In the genomic region with DNA sequence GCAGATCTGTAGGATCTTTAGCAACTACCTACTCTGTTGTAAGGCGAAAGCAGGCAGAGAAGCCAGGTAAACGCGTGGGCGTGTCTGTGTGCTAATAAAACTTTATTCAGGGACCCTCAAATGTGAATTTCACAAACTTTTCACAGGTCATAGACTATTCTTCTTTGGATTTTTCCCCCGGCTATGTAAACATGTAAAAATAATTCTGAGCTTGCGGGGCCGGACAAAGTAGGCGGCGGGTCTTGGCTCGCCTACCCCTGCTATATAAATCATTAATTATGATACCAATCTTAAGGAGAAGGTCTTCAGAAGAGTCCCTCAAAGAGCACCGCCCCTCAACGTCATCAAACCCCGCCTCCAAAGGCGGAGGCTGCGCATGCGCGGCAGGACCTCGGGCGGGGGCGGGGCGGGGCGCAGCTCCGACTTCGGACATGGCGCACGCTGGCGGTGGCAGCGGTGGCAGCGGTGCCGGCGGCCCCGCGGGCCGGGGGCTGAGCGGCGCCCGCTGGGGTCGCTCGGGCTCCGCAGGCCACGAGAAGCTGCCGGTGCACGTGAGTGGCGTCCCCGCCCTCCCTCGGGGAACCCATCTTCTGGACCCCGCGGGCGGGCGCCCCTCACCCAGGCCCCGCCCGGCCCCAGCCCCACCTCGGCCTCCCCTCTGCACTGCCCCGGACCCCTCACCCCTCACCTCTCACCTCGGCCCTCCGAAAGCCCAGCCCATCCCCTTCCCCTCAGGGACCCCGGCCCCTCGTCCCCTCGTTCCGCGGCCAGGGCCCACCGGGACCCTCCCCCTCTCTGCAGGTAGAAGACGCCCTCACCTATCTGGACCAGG, we compare ENCODE assay signal across 8 cellular contexts. TPM values are rescaled to one million over a fixed set of nuclear protein-coding genes. Genes with fewer than 3 reads are reported as not detected.
A peak's percentile ranks its signal among the peaks of the same experiment; 100 is the strongest.
DNase-seq lines count a peak whose midpoint lies in the region; ATAC-seq and TF ChIP-seq lines count a peak whose summit lies in the region.

Gene SIN3B (plus strand): TSS at position 409 of the 832 bp plus-strand sequence. CDS start 23 bp downstream, at position 432.

- H3K36me3 ChIP-seq in CD8-positive, alpha-beta memory T cell (ENCODE audit: insufficient read depth, low read length): peaks cover 14% of the 10 kb centered on the region
- peaks cover 0 to 15% (median 5%) of the 10 kb centered on the region in 4 donors for H3K36me3 ChIP-seq in transverse colon

- peaks cover 5 to 36% (median 5%) of the 10 kb centered on the region in 3 donors for H3K36me3 Mint-ChIP-seq in CD8-positive, alpha-beta memory T cell

- in situ Hi-C loops in transverse colon (cut with MboI; ENCODE audit: low pct_ligation_motif_present in 1 of 4, low pct_unique_long_range_greater_than_20kb in 1 of 4, low sequenced_read_pairs in 3 of 4): no loop called here

- peak within 1 kb of the TSS; percentile 81 for H3K27ac ChIP-seq in CD8-positive, alpha-beta memory T cell (ENCODE audit: low read depth, low read length)
- peak within 1 kb of the TSS; percentile 81 to 86 (median 82) for H3K27ac ChIP-seq in transverse colon

- CTCF ChIA-PET in CD8-positive, alpha-beta memory T cell (lab: Charles Lee): no interaction called here

- peaks cover 17% of the 10 kb centered on the region for H3K4me1 ChIP-seq in CD8-positive, alpha-beta memory T cell (ENCODE audit: insufficient read depth, low read length)
- H3K4me1 ChIP-seq in transverse colon: peaks cover 9 to 31% (median 17%) of the 10 kb centered on the region in 4 donors

- H3K9me3 Mint-ChIP-seq in CD8-positive, alpha-beta memory T cell: peaks cover 0 to 2% (median 0%) of the 10 kb centered on the region in 5 donors

- peak; percentile 81 to 91 (median 86) for DNase-seq in CD8-positive, alpha-beta memory T cell
- peak; percentile 41 for DNase-seq in GOT3 (lab: John Stamatoyannopoulos, UW)
- DNase-seq in NCI-H146 (lab: John Stamatoyannopoulos, UW): peak; percentile 84
- peak in 53 of 56 donors; percentile 25 to 91 (median 70) for DNase-seq in amygdala (lab: John Stamatoyannopoulos, UW)
- peak; percentile 85 for DNase-seq in left cardiac atrium
- peak; percentile 95 for DNase-seq in posterior vena cava (ENCODE audit: low spot score)
- peak; percentile 91 for DNase-seq in transverse colon

- peak within 1 kb of the TSS; percentile 69 for H3K4me3 ChIP-seq in CD8-positive, alpha-beta memory T cell (ENCODE audit: low read length)
- peak within 1 kb of the TSS; percentile 75 to 89 (median 83) for H3K4me3 ChIP-seq in transverse colon

- peaks cover 9 to 25% of the 10 kb centered on the region in 2 donors for H3K27me3 Mint-ChIP-seq in CD8-positive, alpha-beta memory T cell

- POLR2A ChIA-PET in CD8-positive, alpha-beta memory T cell (lab: Charles Lee): interaction anchor here (0.6 kb wide), 1 partner anchor 355 kb away, joined by 3 read pairs; no protein-coding TSS in a partner anchor

- TF ChIP-seq POLR2A in transverse colon (IDR thresholded peaks at IDR 0.05): no peak

- peak within 1 kb of the TSS; percentile 81 to 93 (median 85) for H3K4me3 Mint-ChIP-seq in CD8-positive, alpha-beta memory T cell

- 3 to 10% methylated on average over 4 to 47 of the region's 63 CpGs for WGBS in transverse colon (ENCODE audit: low coverage in 1 of 2), 2 donors

- intact Hi-C loops in T-helper 2 cell treated with Interferon-gamma antibody and Interleukin-4, amounts not matched to agents 100 ng/mL and 5 ng/mL, for 36 hours (cut with micrococcal nuclease): loop anchor here (5.0 kb wide), 2 partner anchors 68 to 173 kb away; no protein-coding TSS in a partner anchor
- intact Hi-C loops in left cardiac atrium (cut with DNase I) (no loop called here), posterior vena cava (cut with DNase I) (loop anchor here in 1 of 2 donors (10.0 kb wide), 1 partner anchor 54 kb away; no protein-coding TSS in a partner anchor), transverse colon (cut with DNase I; ENCODE audit: low total_unique reads) (no loop called here)

- ATAC-seq in left cardiac atrium: peak; percentile 84 to 98

- H3K4me1 Mint-ChIP-seq in CD8-positive, alpha-beta memory T cell: peaks cover 32 to 51% (median 42%) of the 10 kb centered on the region in 3 donors

- H3K27ac Mint-ChIP-seq in CD8-positive, alpha-beta memory T cell: peak within 1 kb of the TSS; percentile 70 to 96 (median 91)

- TF ChIP-seq CTCF in transverse colon (IDR thresholded peaks at IDR 0.05): no peak

- no peak for TF ChIP-seq EP300 in transverse colon (IDR thresholded peaks at IDR 0.05; ENCODE audit: low read depth)

- H3K9me3 ChIP-seq in CD8-positive, alpha-beta memory T cell (ENCODE audit: low read length): no peaks in the 10 kb centered on the region
- H3K9me3 ChIP-seq in transverse colon: no peaks in the 10 kb centered on the region

- no peaks in the 10 kb centered on the region for H3K27me3 ChIP-seq in CD8-positive, alpha-beta memory T cell (ENCODE audit: insufficient read depth, low read length, poor library complexity, severe bottlenecking)
- H3K27me3 ChIP-seq in transverse colon: no peaks in the 10 kb centered on the region

RNA-seq across cellular contexts. Expression of gene SIN3B, which starts in this region (rescaled TPM):
- total RNA-seq in CD8-positive, alpha-beta memory T cell: 10 to 100 TPM; 32.9 to 34.8 TPM
- polyA plus RNA-seq in CD8-positive, alpha-beta memory T cell: 5.0 TPM
- total RNA-seq in T-helper 2 cell treated with Interferon-gamma antibody and Interleukin-4, amounts not matched to agents 100 ng/mL and 5 ng/mL, for 36 hours: 37.4 and 39.1 TPM in 2 replicates
- total RNA-seq in left cardiac atrium (10 to 100 TPM; 23.7 to 33.0 TPM), posterior vena cava (10 to 100 TPM; 34.6 to 36.5 TPM), transverse colon (100 to 1,000 TPM in 1 of 4 donors, 10 to 100 TPM in 3; 38.1 to 294 (median 66.5) TPM)

Comparison
In these comparisons a context has a peak if more than half of its experiments do, and no peak if none do; other contexts are left out.
1. Peak in every context shown above with its lines: DNase-seq, ATAC-seq, H3K4me3 ChIP-seq and H3K27ac ChIP-seq.
2. DNase-seq: peak in every context shown above with its lines; median percentile 95 in posterior vena cava; 91 in transverse colon; 86 in CD8-positive, alpha-beta memory T cell; 85 in left cardiac atrium; 84 in NCI-H146; 70 in amygdala; 41 in GOT3.